23 cellular contexts compared by ENCODE assay signal in genomic region chr1:231187556-231187955, GRCh38. TPM values are rescaled to one million over a fixed set of nuclear protein-coding genes. Genes with fewer than 3 reads are reported as not detected.
DNase-seq lines count a peak whose midpoint lies in the region; TF ChIP-seq lines count a peak whose summit lies in the region.
"Had no signal": no experiment of that assay in that cellular context is flagged by ENCODE, and none has a peak within 500 bp of the region (broad histone marks: within the 10 kb centered on the region; RNA-seq: fewer than 3 reads in every experiment).

No MANE protein-coding gene starts in this region.

- CTCF ChIA-PET in HEK293T (lab: Yijun Ruan, JAX), result interaction anchor here (0.9 kb wide), 1 partner anchor 270 kb away, joined by 4 read pairs; no protein-coding TSS in a partner anchor

- no peak overlapping the region for H3K4me3 Mint-ChIP-seq in mesothelial cell of epicardium
- H3K4me3 Mint-ChIP-seq: activated CD4-positive, alpha-beta T cell treated with anti-CD3 and anti-CD28 coated beads for 36 hours; brain; naive thymus-derived CD4-positive, alpha-beta T cell; stimulated activated naive CD8-positive, alpha-beta T cell treated with anti-CD3 and anti-CD28 coated beads, Interleukin-15, Interleukin-2, amounts not matched to agents 100 ng/mL and 50 ng/mL, for 24 hours; T-helper 1 cell treated with Interleukin-12 subunit alpha and Interleukin-12 subunit beta and Interleukin-4 antibody, amounts not matched to agents 30 μg/mL and 1 μg/mL, for 36 hours; type B pancreatic cell had no signal

- no peak overlapping the region for H3K27ac Mint-ChIP-seq in mesothelial cell of epicardium
- H3K27ac Mint-ChIP-seq: activated CD4-positive, alpha-beta T cell treated with anti-CD3 and anti-CD28 coated beads for 36 hours; naive thymus-derived CD4-positive, alpha-beta T cell; stimulated activated naive CD8-positive, alpha-beta T cell treated with anti-CD3 and anti-CD28 coated beads, Interleukin-15, Interleukin-2, amounts not matched to agents 100 ng/mL and 50 ng/mL, for 24 hours; T-helper 1 cell treated with Interleukin-12 subunit alpha and Interleukin-12 subunit beta and Interleukin-4 antibody, amounts not matched to agents 30 μg/mL and 1 μg/mL, for 36 hours; type B pancreatic cell had no signal

- intact Hi-C loops in posterior vena cava (cut with DNase I), result no loop called here

- no peak for TF ChIP-seq CTCF in GM10266 (IDR thresholded peaks at IDR 0.05; ENCODE audit: control insufficient read depth, insufficient read depth, low read depth, missing control alignments)
- TF ChIP-seq CTCF in mesothelial cell of epicardium (IDR thresholded peaks at IDR 0.05; ENCODE audit: unreplicated experiment), result no peak

- no peaks in the 10 kb centered on the region for H3K36me3 Mint-ChIP-seq in mesothelial cell of epicardium
- H3K36me3 Mint-ChIP-seq: naive thymus-derived CD4-positive, alpha-beta T cell; type B pancreatic cell had no signal

- POLR2A ChIA-PET in HEK293T (lab: Yijun Ruan, JAX), result no interaction called here

- H3K9me3 Mint-ChIP-seq in mesothelial cell of epicardium, result peaks cover 8% of the 10 kb centered on the region
- H3K9me3 Mint-ChIP-seq: stimulated activated naive CD8-positive, alpha-beta T cell treated with anti-CD3 and anti-CD28 coated beads, Interleukin-15, Interleukin-2, amounts not matched to agents 100 ng/mL and 50 ng/mL, for 24 hours; T-helper 1 cell treated with Interleukin-12 subunit alpha and Interleukin-12 subunit beta and Interleukin-4 antibody, amounts not matched to agents 30 μg/mL and 1 μg/mL, for 36 hours had no signal

- DNase-seq in HEK293T (ENCODE audit: extremely low spot score) (no peak), cerebellar cortex (ENCODE audit: low spot score) (peak; percentile 34), hypothalamus (lab: John Stamatoyannopoulos, UW) (peak in 46 of 51 donors; percentile 12 to 92 (median 73)), posterior vena cava (ENCODE audit: low spot score) (peak; percentile 53), GM10266 (ENCODE audit: extremely low spot score) (no peak), mesothelial cell of epicardium (ENCODE audit: low spot score in 2 of 2, unreplicated experiment in 2 of 2) (no peak)
- DNase-seq in activated T-cell treated with anti-CD3 and anti-CD28 coated beads, Interleukin-2, amount 50 U/mL, for 48 hours, result no peak
- DNase-seq: activated CD4-positive, alpha-beta T cell treated with anti-CD3 and anti-CD28 coated beads for 36 hours; activated CD8-positive, alpha-beta memory T cell treated with anti-CD3 and anti-CD28 coated beads for 24 hours; activated gamma-delta T cell treated with Interleukin-2 at 50 U/mL for 16 hours; DMS79; effector memory CD4-positive, alpha-beta T cell; left colon; mesenchymal stem cell; naive thymus-derived CD4-positive, alpha-beta T cell; NCI-H1436; NCI-H2081 treated with DMSO at 0.1 percent for 48 hours; SK-N-SH had no signal

- H3K4me1 Mint-ChIP-seq in mesothelial cell of epicardium, result no peaks in the 10 kb centered on the region
- H3K4me1 Mint-ChIP-seq: activated CD4-positive, alpha-beta T cell treated with anti-CD3 and anti-CD28 coated beads for 36 hours; naive thymus-derived CD4-positive, alpha-beta T cell had no signal

- H3K27me3 Mint-ChIP-seq in mesothelial cell of epicardium (ENCODE audit: low read depth), result peaks cover 87% of the 10 kb centered on the region

TF ChIP-seq in HEK293T, 16 proteins besides CTCF, POLR2A, EP300 and RAD21:
- TF ChIP-seq TARDBP (IDR thresholded peaks at IDR 0.05) (no peak), L3MBTL2 (conservative IDR thresholded peaks at IDR 0.05) (peak; percentile 50)

RNA-seq across cellular contexts. Expression of gene TRIM67, which starts 25.7 kb away (rescaled TPM):
- total RNA-seq in posterior vena cava, result not detected
- total RNA-seq in mesothelial cell of epicardium, result 0.04 to 0.09 TPM (median 0.07 TPM) in 3 replicates
- total RNA-seq: activated CD4-positive, alpha-beta T cell treated with anti-CD3 and anti-CD28 coated beads for 36 hours; fibroblast of villous mesenchyme had no signal

RNA-seq across cellular contexts. Expression of gene GNPAT, which starts 53.5 kb away (rescaled TPM):
- total RNA-seq in posterior vena cava (10 to 100 TPM; 31.2 to 34.1 TPM), mesothelial cell of epicardium (33.4 to 36.3 TPM (median 34.0 TPM) in 3 replicates)

Comparison
In these comparisons a context has a peak if more than half of its experiments do, and no peak if none do; other contexts are left out.
1. DNase-seq: peak in cerebellar cortex (single experiment), hypothalamus (46 of 51) and posterior vena cava (single experiment); none in HEK293T (single experiment), activated T-cell treated with anti-CD3 and anti-CD28 coated beads, Interleukin-2, amount 50 U/mL, for 48 hours (0 of 2), GM10266 (single experiment) and mesothelial cell of epicardium (0 of 2).